ENCODE assay signal across 13 cellular contexts in genomic region chr17:55056530-55056929, GRCh38.
DNase-seq lines count a peak whose midpoint lies in the region; TF ChIP-seq lines count a peak whose summit lies in the region.
"Had no signal": no experiment of that assay in that cellular context is flagged by ENCODE, and none has a peak within 500 bp of the region (broad histone marks: within the 10 kb centered on the region; RNA-seq: fewer than 3 reads in every experiment).

No MANE protein-coding gene starts in this region.

- no peaks in the 10 kb centered on the region for H3K9me3 ChIP-seq in MG63
- H3K9me3 ChIP-seq: testis had no signal

- DNase-seq in MG63: peak; percentile 34
- peak; percentile 49 for DNase-seq in NCI-H446 treated with DMSO at 0.1 percent for 48 hours (lab: John Stamatoyannopoulos, UW)
- DNase-seq in cerebellar cortex (ENCODE audit: low spot score): peak; percentile 50
- peak; percentile 4 for DNase-seq in retina
- no peak for DNase-seq in glutamatergic neuron
- no peak for DNase-seq in NCI-H146 (lab: John Stamatoyannopoulos, UW)
- DNase-seq in SIG-M5 (lab: John Stamatoyannopoulos, UW): no peak
- DNase-seq: activated CD4-positive, alpha-beta T cell treated with anti-CD3 and anti-CD28 coated beads, Interleukin-2, amount 10 ng/mL, durations not matched to agents 7 days and 5 days; hippocampal formation; Kasumi-1; NK-92 treated with Interleukin-12 subunit alpha and Interleukin-12 subunit beta, amount 100 ng/mL, for 24 hours; testis had no signal

- no peaks in the 10 kb centered on the region for H3K27me3 ChIP-seq in MG63
- H3K27me3 ChIP-seq: cardiac muscle cell, testis had no signal

- no peak overlapping the region for H3K27ac Mint-ChIP-seq in glutamatergic neuron (ENCODE audit: unreplicated experiment)
- H3K27ac Mint-ChIP-seq: activated CD4-positive, alpha-beta T cell treated with anti-CD3 and anti-CD28 coated beads, Interleukin-2, amount 10 ng/mL, durations not matched to agents 7 days and 5 days had no signal

- no peaks in the 10 kb centered on the region for H3K9me3 Mint-ChIP-seq in glutamatergic neuron (ENCODE audit: unreplicated experiment)
- H3K9me3 Mint-ChIP-seq: activated CD4-positive, alpha-beta T cell treated with anti-CD3 and anti-CD28 coated beads, Interleukin-2, amount 10 ng/mL, durations not matched to agents 7 days and 5 days had no signal

- no peak overlapping the region for H3K4me3 ChIP-seq in MG63
- H3K4me3 ChIP-seq: cardiac muscle cell, testis had no signal

- no peak overlapping the region for H3K4me3 Mint-ChIP-seq in glutamatergic neuron (ENCODE audit: unreplicated experiment)
- H3K4me3 Mint-ChIP-seq: activated CD4-positive, alpha-beta T cell treated with anti-CD3 and anti-CD28 coated beads, Interleukin-2, amount 10 ng/mL, durations not matched to agents 7 days and 5 days had no signal

- no peaks in the 10 kb centered on the region for H3K36me3 Mint-ChIP-seq in glutamatergic neuron (ENCODE audit: unreplicated experiment)

- H3K4me1 Mint-ChIP-seq in glutamatergic neuron (ENCODE audit: low read depth, unreplicated experiment): no peaks in the 10 kb centered on the region
- H3K4me1 Mint-ChIP-seq: activated CD4-positive, alpha-beta T cell treated with anti-CD3 and anti-CD28 coated beads, Interleukin-2, amount 10 ng/mL, durations not matched to agents 7 days and 5 days had no signal

- H3K36me3 ChIP-seq in MG63: no peaks in the 10 kb centered on the region
- H3K36me3 ChIP-seq: cardiac muscle cell had no signal

- TF ChIP-seq CTCF in glutamatergic neuron (IDR thresholded peaks at IDR 0.05; ENCODE audit: partially characterized antibody, unreplicated experiment): no peak

- no peaks in the 10 kb centered on the region for H3K27me3 Mint-ChIP-seq in glutamatergic neuron (ENCODE audit: unreplicated experiment)
- H3K27me3 Mint-ChIP-seq: activated CD4-positive, alpha-beta T cell treated with anti-CD3 and anti-CD28 coated beads, Interleukin-2, amount 10 ng/mL, durations not matched to agents 7 days and 5 days had no signal

Comparison
In these comparisons a context has a peak if more than half of its experiments do, and no peak if none do; other contexts are left out.
1. DNase-seq: peak in MG63 (single experiment), NCI-H446 treated with DMSO at 0.1 percent for 48 hours (single experiment), cerebellar cortex (single experiment) and retina (single experiment); none in glutamatergic neuron (single experiment), NCI-H146 (single experiment) and SIG-M5 (single experiment).